Comparison of ENCODE assay signal across 1 cellular context in the genomic region with DNA sequence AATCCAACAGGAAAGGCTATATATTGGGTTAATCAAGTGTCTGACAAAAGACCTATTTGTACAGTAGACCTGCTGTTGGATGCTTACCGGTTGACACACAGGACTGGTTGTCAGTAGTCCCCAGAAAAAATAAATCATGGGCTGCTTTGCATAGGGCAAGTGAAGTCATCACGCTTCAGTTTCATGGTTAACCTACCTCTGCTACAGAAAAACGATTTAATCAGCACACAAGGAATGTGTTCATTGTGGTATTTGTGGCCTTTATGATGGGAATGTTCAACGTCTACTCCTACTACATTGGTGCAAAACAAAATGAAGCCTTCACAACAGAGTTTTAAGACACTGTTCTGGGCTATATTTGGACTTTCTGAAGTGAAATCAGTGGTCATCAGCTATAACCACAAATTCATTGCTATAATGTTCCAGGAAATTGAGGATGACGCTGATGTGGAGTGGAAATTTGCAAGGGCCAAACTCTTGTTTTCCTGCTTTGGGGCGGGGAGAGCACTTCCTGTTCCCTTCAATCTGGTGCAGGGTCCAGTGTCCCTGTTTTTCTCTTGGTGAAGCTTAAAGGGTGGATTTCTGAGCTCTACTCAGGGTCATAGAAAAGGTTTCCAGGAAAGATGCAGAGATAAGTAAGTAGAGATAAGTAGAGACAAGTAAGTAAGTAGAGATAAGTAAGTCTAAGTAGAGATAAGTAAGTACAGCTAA.
TF ChIP-seq lines count a peak whose summit lies in the region.

No MANE protein-coding gene starts in this region.

TF ChIP-seq in HepG2, 621 proteins besides CTCF, POLR2A, EP300 and RAD21:
- TF ChIP-seq FOSL1 (CRISPR knock-in tag; IDR thresholded peaks at IDR 0.05; ENCODE audit: borderline replicate concordance) = no peak
- TF ChIP-seq, protein P1, sequence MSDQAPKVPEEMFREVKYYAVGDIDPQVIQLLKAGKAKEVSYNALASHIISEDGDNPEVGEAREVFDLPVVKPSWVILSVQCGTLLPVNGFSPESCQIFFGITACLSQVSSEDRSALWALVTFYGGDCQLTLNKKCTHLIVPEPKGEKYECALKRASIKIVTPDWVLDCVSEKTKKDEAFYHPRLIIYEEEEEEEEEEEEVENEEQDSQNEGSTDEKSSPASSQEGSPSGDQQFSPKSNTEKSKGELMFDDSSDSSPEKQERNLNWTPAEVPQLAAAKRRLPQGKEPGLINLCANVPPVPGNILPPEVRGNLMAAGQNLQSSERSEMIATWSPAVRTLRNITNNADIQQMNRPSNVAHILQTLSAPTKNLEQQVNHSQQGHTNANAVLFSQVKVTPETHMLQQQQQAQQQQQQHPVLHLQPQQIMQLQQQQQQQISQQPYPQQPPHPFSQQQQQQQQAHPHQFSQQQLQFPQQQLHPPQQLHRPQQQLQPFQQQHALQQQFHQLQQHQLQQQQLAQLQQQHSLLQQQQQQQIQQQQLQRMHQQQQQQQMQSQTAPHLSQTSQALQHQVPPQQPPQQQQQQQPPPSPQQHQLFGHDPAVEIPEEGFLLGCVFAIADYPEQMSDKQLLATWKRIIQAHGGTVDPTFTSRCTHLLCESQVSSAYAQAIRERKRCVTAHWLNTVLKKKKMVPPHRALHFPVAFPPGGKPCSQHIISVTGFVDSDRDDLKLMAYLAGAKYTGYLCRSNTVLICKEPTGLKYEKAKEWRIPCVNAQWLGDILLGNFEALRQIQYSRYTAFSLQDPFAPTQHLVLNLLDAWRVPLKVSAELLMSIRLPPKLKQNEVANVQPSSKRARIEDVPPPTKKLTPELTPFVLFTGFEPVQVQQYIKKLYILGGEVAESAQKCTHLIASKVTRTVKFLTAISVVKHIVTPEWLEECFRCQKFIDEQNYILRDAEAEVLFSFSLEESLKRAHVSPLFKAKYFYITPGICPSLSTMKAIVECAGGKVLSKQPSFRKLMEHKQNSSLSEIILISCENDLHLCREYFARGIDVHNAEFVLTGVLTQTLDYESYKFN (CRISPR knock-in tag; conservative IDR thresholded peaks at IDR 0.05) = 0 out of 2 replicates have a peak, but pooled peaks have one; percentile 25
- TF ChIP-seq, protein P2, sequence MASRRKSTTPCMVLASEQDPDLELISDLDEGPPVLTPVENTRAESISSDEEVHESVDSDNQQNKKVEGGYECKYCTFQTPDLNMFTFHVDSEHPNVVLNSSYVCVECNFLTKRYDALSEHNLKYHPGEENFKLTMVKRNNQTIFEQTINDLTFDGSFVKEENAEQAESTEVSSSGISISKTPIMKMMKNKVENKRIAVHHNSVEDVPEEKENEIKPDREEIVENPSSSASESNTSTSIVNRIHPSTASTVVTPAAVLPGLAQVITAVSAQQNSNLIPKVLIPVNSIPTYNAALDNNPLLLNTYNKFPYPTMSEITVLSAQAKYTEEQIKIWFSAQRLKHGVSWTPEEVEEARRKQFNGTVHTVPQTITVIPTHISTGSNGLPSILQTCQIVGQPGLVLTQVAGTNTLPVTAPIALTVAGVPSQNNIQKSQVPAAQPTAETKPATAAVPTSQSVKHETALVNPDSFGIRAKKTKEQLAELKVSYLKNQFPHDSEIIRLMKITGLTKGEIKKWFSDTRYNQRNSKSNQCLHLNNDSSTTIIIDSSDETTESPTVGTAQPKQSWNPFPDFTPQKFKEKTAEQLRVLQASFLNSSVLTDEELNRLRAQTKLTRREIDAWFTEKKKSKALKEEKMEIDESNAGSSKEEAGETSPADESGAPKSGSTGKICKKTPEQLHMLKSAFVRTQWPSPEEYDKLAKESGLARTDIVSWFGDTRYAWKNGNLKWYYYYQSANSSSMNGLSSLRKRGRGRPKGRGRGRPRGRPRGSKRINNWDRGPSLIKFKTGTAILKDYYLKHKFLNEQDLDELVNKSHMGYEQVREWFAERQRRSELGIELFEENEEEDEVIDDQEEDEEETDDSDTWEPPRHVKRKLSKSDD (CRISPR knock-in tag; IDR thresholded peaks at IDR 0.05; ENCODE audit: low read depth) = no peak
- no peak for TF ChIP-seq GATA4 (IDR thresholded peaks at IDR 0.05; ENCODE audit: borderline replicate concordance, low read depth)
- no peak for TF ChIP-seq HDAC2 (CRISPR knock-in tag; IDR thresholded peaks at IDR 0.05)
- no peak for TF ChIP-seq GABPA (IDR thresholded peaks at IDR 0.05; ENCODE audit: low read depth, low read length)
- peak; percentile 55; the same call in 1 of the 2 replicates for TF ChIP-seq GABPA (CRISPR knock-in tag; IDR thresholded peaks at IDR 0.05; ENCODE audit: low read depth)
- no peak for TF ChIP-seq ZNF75D (CRISPR knock-in tag; IDR thresholded peaks at IDR 0.05; ENCODE audit: borderline replicate concordance)
TF ChIP-seq in HepG2: peak in this region for 2.
